13 cellular contexts compared by ENCODE assay signal in the genomic region with DNA sequence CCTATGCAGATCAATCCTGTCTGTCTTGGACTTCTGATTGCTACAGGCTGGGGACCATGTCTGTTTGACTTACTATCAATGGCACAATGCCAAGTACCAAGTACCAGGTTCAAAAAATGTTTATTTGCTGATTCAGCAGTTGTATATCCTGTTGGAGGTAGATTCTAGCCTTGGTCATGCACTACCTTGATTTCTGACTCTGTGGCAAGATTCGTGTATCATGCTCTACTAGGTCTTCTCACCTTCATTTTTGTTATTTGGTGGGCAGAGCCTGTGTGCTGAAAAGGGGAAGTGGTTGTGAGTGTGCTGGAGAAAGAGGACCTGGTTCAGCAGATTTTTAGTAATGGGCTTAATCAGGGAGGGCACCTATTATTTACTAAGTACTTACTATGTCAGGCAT.
DNase-seq lines count a peak whose midpoint lies in the region; ATAC-seq and TF ChIP-seq lines count a peak whose summit lies in the region.
"Had no signal": no experiment of that assay in that cellular context is flagged by ENCODE, and none has a peak within 500 bp of the region (broad histone marks: within the 10 kb centered on the region; RNA-seq: fewer than 3 reads in every experiment).

No MANE protein-coding gene starts in this region.

- H3K27ac ChIP-seq in brain microvascular endothelial cell = no peak overlapping the region
- H3K27ac ChIP-seq: neutrophil had no signal

- no peaks in the 10 kb centered on the region for H3K27me3 ChIP-seq in GM06990 (replicated peaks; ENCODE audit: control insufficient read depth, insufficient read depth, low read length)
- no peaks in the 10 kb centered on the region for H3K27me3 ChIP-seq in brain microvascular endothelial cell (replicated peaks)
- H3K27me3 ChIP-seq: neutrophil had no signal

- no peaks in the 10 kb centered on the region for H3K36me3 ChIP-seq in GM06990 (ENCODE audit: control insufficient read depth, insufficient read depth, low read length)
- no peaks in the 10 kb centered on the region for H3K36me3 ChIP-seq in brain microvascular endothelial cell (replicated peaks)
- H3K36me3 ChIP-seq: neutrophil had no signal

- in situ Hi-C loops in brain microvascular endothelial cell (cut with HindIII; ENCODE audit: low pct_ligation_motif_present, low sequenced_read_pairs) = no loop called here

- TF ChIP-seq CTCF in GM06990 (IDR thresholded peaks at IDR 0.05; ENCODE audit: insufficient read depth, low read length, poor library complexity, severe bottlenecking) (no peak), brain microvascular endothelial cell (IDR thresholded peaks at IDR 0.05; ENCODE audit: low read depth, low read length, missing control alignments) (no peak)

- ATAC-seq in GM19351 (IDR thresholded peaks at IDR 0.05; ENCODE audit: unreplicated experiment) (peak; percentile 77), HG03095 (IDR thresholded peaks at IDR 0.05; ENCODE audit: unreplicated experiment) (peak; percentile 72)
- ATAC-seq: CD8-positive, alpha-beta T cell; PC-3 had no signal

- peak; percentile 46 for DNase-seq in GM06990 (ENCODE audit: extremely low read depth, insufficient read length)
- DNase-seq in NOMO-1 treated with dmso at 0.1 percent for 144 hours (lab: John Stamatoyannopoulos, UW; ENCODE audit: unreplicated experiment) = peak; percentile 90
- DNase-seq in stimulated activated CD4-positive, alpha-beta T cell treated with anti-CD3 and anti-CD28 coated beads, Interleukin-4, amount 100 ng/mL, for 1 hour = no peak
- DNase-seq in C1 segment of cervical spinal cord (lab: John Stamatoyannopoulos, UW) = no peak
- no peak for DNase-seq in OCI-M2 (lab: John Stamatoyannopoulos, UW; ENCODE audit: unreplicated experiment)
- DNase-seq in brain microvascular endothelial cell = no peak
- DNase-seq: activated CD8-positive, alpha-beta memory T cell treated with anti-CD3 and anti-CD28 coated beads for 24 hours; caudate nucleus; CD8-positive, alpha-beta T cell; PC-3 had no signal

- H3K4me3 ChIP-seq in GM06990 (replicated peaks; ENCODE audit: low read depth, low read length) (no peak overlapping the region), brain microvascular endothelial cell (ENCODE audit: low read depth, low read length) (no peak overlapping the region)

Comparison
In these comparisons a context has a peak if more than half of its experiments do, and no peak if none do; other contexts are left out.
1. DNase-seq: peak in GM06990 (single experiment) and NOMO-1 treated with dmso at 0.1 percent for 144 hours (single experiment); none in stimulated activated CD4-positive, alpha-beta T cell treated with anti-CD3 and anti-CD28 coated beads, Interleukin-4, amount 100 ng/mL, for 1 hour (single experiment), C1 segment of cervical spinal cord (0 of 14), OCI-M2 (single experiment) and brain microvascular endothelial cell (single experiment).